Comparison of ENCODE assay signal across 1 cellular context in genomic region chr17:1715803-1716075, GRCh38.
TF ChIP-seq lines count a peak whose summit lies in the region.

No MANE protein-coding gene starts in this region.

TF ChIP-seq in HepG2, 621 proteins besides CTCF, POLR2A, EP300 and RAD21 (continued from another document):
- TF ChIP-seq ARID4A (CRISPR knock-in tag; IDR thresholded peaks at IDR 0.05; ENCODE audit: borderline replicate concordance), result no peak
- TF ChIP-seq ZNF318 (CRISPR knock-in tag; IDR thresholded peaks at IDR 0.05), result no peak
